8 cellular contexts compared by ENCODE assay signal in the genomic region with DNA sequence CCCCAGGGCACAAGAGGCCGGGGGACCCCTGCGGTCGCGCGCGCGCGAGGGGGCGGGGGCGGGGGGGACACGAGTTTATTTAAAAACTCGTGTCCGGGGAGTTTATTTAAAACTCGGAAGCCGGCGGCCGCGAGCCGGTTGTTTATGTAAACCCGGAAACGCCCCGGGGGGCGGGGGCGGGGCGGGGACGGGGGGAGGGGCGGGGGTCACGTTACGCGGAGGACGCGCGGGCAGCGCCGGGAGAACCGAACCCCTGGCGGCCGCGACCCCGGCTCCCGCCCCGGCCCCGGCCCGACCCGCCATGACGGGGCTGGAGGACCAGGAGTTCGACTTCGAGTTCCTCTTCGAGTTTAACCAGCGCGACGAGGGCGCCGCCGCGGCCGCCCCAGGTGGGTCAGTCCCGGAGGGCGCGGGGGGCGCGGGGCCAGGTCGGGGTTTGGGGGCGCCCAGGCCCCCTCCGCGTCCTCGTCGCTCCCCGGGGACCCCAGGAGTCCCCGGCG. TPM values are rescaled to one million over a fixed set of nuclear protein-coding genes. Genes with fewer than 3 reads are reported as not detected.
DNase-seq lines count a peak whose midpoint lies in the region; ATAC-seq, FAIRE-seq and TF ChIP-seq lines count a peak whose summit lies in the region.

No MANE protein-coding gene starts in this region.

- ATAC-seq in pancreas (peak; percentile 55 to 77 (median 59)), HG02938 (IDR thresholded peaks at IDR 0.05; ENCODE audit: unreplicated experiment) (no peak)

- H3K36me3 ChIP-seq in pancreas = no peaks in the 10 kb centered on the region

- H3K27ac ChIP-seq in pancreas = peak overlapping the region in 3 of 4 donors; percentile 33 to 46 (median 44)

- peak overlapping the region; percentile 48 to 50 for H3K4me3 ChIP-seq in foreskin fibroblast (ENCODE audit: low read depth in 1 of 2, low read length in 2 of 2)
- H3K4me3 ChIP-seq in pancreas = peak overlapping the region; percentile 75 to 86 (median 80)

- WGBS in pancreas, 2 donors = 1 to 2% methylated on average over 55 to 71 of the region's 71 CpGs

- TF ChIP-seq RAD21 in Ishikawa (IDR thresholded peaks at IDR 0.05; ENCODE audit: low read depth) = no peak

- H3K9me3 ChIP-seq in pancreas = no peaks in the 10 kb centered on the region

- H3K27me3 ChIP-seq in pancreas = no peaks in the 10 kb centered on the region

- intact Hi-C loops in pancreas (cut with DNase I) = no loop called here

- FAIRE-seq in pancreas (lab: Jason Lieb, UNC) (no peak), HTR-8/SVneo (lab: Jason Lieb, UNC) (no peak)

- peaks cover 0 to 3% (median under 1%) of the 10 kb centered on the region in 3 donors for H3K4me1 ChIP-seq in pancreas

- TF ChIP-seq EP300 in Ishikawa (IDR thresholded peaks at IDR 0.05; ENCODE audit: borderline replicate concordance) = no peak

- DNase-seq in GM10266 (ENCODE audit: extremely low spot score) (peak; percentile 91), activated T-cell treated with anti-CD3 and anti-CD28 coated beads for 4 hours (peak; percentile 72), foreskin fibroblast (peak in 1 of 2 donors; percentile 61), pancreas (peak; percentile 43 to 83 (median 70)), HTR-8/SVneo (ENCODE audit: insufficient read length, low spot score) (no peak), NCI-H2029 treated with DMSO at 0.1 percent for 48 hours (lab: John Stamatoyannopoulos, UW) (no peak)

- TF ChIP-seq CTCF in GM10266 (IDR thresholded peaks at IDR 0.05; ENCODE audit: control insufficient read depth, insufficient read depth, low read depth, missing control alignments) (no peak), foreskin fibroblast (IDR thresholded peaks at IDR 0.05; ENCODE audit: low read depth, low read length) (no peak), pancreas (IDR thresholded peaks at IDR 0.05) (no peak)

TF ChIP-seq in Ishikawa, 13 proteins besides CTCF, POLR2A, EP300 and RAD21:
- TF ChIP-seq, protein P1, sequence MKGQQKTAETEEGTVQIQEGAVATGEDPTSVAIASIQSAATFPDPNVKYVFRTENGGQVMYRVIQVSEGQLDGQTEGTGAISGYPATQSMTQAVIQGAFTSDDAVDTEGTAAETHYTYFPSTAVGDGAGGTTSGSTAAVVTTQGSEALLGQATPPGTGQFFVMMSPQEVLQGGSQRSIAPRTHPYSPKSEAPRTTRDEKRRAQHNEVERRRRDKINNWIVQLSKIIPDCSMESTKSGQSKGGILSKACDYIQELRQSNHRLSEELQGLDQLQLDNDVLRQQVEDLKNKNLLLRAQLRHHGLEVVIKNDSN (IDR thresholded peaks at IDR 0.05) = 0 out of 2 replicates have a peak, but pooled peaks have one; percentile 16
- TF ChIP-seq ZBTB7A (IDR thresholded peaks at IDR 0.05; ENCODE audit: low read depth) = peak; percentile 92
- TF ChIP-seq TAF1 (IDR thresholded peaks at IDR 0.05; ENCODE audit: low read depth) = 0 out of 2 replicates have a peak, but pooled peaks have one; percentile 37
- TF ChIP-seq NFIC (IDR thresholded peaks at IDR 0.05) = no peak
TF ChIP-seq in Ishikawa: peak in this region for 3.

RNA-seq across cellular contexts. Expression of a gene that starts 4.4 kb away (rescaled TPM):
- total RNA-seq in pancreas = 1 to 10 TPM; 3.4 to 7.9 (median 4.5) TPM
- polyA plus RNA-seq in pancreas = 1 to 10 TPM; 4.3 to 4.5 TPM

Comparison
In these comparisons a context has a peak if more than half of its experiments do, and no peak if none do; other contexts are left out.
1. DNase-seq: peak in GM10266 (single experiment), activated T-cell treated with anti-CD3 and anti-CD28 coated beads for 4 hours (single experiment) and pancreas (6 of 6); none in HTR-8/SVneo (single experiment) and NCI-H2029 treated with DMSO at 0.1 percent for 48 hours (single experiment).